12 cellular contexts compared by ENCODE assay signal in the genomic region with DNA sequence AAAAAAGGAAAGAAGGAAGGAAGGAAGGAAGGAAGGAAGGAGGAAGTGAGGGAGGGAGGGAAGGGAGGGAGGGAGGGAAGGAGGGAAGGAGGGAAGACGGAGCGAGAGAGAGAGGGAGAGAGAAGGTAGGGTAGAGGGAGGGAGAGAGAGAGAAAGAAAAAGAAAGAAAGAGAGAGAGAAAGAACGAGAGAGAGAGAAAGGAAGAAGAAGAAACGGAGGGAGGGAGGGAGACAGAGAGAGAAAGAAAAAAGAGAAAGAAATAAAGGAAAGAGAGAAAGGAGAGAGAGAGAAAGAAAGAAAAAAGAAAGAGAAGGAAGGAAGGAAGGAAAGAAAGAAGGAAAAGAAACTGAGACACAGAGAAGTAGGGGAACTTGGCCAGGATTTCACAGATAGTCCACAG. TPM values are rescaled to one million over a fixed set of nuclear protein-coding genes. Genes with fewer than 3 reads are reported as not detected.
"Had no signal": no experiment of that assay in that cellular context is flagged by ENCODE, and none has a peak within 500 bp of the region (broad histone marks: within the 10 kb centered on the region; RNA-seq: fewer than 3 reads in every experiment).

No MANE protein-coding gene starts in this region.

- H3K9me3 Mint-ChIP-seq: H9, HFFc6 had no signal

- ATAC-seq: GM23338, HCT116 had no signal

- H2AFZ ChIP-seq: GM23248, GM23338 had no signal

- H3K4me1 ChIP-seq: HAP-1 had no signal

- H3K9me3 ChIP-seq: HAP-1 had no signal

- FAIRE-seq: H1, H54 had no signal

- H3K4me1 Mint-ChIP-seq: GM23338 had no signal

- H3K27ac ChIP-seq: GM23248 had no signal

- H3K9ac ChIP-seq: GM23248 had no signal

- H3K4me3 Mint-ChIP-seq: GM23338, H9, HFFc6 had no signal

- DNase-seq: GOT3, H7, H9, HCEC 1CT had no signal

- H3K36me3 ChIP-seq: HAP-1 had no signal

- H3K4me2 ChIP-seq: GM23338 had no signal

- H3K4me3 ChIP-seq: GM23248, GM23338, HAP-1 had no signal

- H3K27ac Mint-ChIP-seq: GM23338, H9, HFFc6 had no signal

RNA-seq across cellular contexts. Expression of gene SLC6A2, which starts 8.4 kb away (rescaled TPM):
- total RNA-seq: GM23248, H1, H4, HFFc6 had no signal
- polyA plus RNA-seq: GM23248 had no signal
